ENCODE assay signal across 1 cellular context in the genomic region with DNA sequence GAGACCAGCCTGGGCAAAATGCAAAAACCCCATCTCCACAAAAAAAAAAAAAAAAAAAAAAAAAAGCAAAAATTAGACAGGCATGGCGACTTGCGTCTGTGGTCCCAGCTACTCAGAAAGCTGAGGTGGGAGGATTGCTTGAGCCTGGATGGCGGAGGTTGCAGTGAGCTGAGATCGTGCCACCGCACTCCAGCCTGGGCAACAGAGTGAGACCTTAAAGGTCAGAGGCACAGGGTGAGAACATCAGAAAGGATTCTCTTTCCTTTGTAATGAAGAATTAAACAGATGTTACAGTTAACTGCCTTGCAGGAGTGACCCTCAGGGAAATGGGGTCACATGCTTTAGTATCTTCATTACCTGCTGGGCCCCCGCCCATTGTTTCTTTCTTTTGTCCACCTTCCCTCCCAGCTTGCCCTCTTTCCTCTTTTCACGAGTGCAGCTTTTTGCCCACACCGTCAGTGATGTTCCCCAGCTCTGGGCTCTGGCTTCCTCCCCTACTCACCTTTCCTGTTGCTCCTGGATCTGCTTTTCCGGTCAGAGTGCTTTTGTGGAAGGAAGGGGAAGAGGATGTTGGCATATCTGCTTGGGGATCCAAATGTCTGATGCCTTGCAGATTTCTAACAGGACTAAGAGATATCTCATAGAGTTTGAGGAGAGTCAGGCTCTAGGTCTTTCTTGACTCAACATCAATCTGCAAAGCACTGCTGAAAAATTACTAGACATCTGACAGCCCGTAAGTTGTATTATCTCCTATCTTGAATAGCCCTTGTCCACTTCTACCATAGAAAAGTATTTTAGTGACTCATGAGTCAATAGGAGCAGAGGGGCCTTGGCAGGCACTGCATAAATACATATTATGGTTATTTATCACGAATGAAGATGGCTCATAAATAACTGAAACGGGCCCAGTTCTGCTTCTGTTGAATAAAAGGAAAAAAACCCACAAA.
TF ChIP-seq lines count a peak whose summit lies in the region.

No MANE protein-coding gene starts in this region.

TF ChIP-seq in GM23338, 12 proteins besides CTCF, POLR2A, EP300 and RAD21:
- TF ChIP-seq, protein P1, sequence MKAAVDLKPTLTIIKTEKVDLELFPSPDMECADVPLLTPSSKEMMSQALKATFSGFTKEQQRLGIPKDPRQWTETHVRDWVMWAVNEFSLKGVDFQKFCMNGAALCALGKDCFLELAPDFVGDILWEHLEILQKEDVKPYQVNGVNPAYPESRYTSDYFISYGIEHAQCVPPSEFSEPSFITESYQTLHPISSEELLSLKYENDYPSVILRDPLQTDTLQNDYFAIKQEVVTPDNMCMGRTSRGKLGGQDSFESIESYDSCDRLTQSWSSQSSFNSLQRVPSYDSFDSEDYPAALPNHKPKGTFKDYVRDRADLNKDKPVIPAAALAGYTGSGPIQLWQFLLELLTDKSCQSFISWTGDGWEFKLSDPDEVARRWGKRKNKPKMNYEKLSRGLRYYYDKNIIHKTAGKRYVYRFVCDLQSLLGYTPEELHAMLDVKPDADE (IDR thresholded peaks at IDR 0.05) = no peak
- TF ChIP-seq, protein P2, sequence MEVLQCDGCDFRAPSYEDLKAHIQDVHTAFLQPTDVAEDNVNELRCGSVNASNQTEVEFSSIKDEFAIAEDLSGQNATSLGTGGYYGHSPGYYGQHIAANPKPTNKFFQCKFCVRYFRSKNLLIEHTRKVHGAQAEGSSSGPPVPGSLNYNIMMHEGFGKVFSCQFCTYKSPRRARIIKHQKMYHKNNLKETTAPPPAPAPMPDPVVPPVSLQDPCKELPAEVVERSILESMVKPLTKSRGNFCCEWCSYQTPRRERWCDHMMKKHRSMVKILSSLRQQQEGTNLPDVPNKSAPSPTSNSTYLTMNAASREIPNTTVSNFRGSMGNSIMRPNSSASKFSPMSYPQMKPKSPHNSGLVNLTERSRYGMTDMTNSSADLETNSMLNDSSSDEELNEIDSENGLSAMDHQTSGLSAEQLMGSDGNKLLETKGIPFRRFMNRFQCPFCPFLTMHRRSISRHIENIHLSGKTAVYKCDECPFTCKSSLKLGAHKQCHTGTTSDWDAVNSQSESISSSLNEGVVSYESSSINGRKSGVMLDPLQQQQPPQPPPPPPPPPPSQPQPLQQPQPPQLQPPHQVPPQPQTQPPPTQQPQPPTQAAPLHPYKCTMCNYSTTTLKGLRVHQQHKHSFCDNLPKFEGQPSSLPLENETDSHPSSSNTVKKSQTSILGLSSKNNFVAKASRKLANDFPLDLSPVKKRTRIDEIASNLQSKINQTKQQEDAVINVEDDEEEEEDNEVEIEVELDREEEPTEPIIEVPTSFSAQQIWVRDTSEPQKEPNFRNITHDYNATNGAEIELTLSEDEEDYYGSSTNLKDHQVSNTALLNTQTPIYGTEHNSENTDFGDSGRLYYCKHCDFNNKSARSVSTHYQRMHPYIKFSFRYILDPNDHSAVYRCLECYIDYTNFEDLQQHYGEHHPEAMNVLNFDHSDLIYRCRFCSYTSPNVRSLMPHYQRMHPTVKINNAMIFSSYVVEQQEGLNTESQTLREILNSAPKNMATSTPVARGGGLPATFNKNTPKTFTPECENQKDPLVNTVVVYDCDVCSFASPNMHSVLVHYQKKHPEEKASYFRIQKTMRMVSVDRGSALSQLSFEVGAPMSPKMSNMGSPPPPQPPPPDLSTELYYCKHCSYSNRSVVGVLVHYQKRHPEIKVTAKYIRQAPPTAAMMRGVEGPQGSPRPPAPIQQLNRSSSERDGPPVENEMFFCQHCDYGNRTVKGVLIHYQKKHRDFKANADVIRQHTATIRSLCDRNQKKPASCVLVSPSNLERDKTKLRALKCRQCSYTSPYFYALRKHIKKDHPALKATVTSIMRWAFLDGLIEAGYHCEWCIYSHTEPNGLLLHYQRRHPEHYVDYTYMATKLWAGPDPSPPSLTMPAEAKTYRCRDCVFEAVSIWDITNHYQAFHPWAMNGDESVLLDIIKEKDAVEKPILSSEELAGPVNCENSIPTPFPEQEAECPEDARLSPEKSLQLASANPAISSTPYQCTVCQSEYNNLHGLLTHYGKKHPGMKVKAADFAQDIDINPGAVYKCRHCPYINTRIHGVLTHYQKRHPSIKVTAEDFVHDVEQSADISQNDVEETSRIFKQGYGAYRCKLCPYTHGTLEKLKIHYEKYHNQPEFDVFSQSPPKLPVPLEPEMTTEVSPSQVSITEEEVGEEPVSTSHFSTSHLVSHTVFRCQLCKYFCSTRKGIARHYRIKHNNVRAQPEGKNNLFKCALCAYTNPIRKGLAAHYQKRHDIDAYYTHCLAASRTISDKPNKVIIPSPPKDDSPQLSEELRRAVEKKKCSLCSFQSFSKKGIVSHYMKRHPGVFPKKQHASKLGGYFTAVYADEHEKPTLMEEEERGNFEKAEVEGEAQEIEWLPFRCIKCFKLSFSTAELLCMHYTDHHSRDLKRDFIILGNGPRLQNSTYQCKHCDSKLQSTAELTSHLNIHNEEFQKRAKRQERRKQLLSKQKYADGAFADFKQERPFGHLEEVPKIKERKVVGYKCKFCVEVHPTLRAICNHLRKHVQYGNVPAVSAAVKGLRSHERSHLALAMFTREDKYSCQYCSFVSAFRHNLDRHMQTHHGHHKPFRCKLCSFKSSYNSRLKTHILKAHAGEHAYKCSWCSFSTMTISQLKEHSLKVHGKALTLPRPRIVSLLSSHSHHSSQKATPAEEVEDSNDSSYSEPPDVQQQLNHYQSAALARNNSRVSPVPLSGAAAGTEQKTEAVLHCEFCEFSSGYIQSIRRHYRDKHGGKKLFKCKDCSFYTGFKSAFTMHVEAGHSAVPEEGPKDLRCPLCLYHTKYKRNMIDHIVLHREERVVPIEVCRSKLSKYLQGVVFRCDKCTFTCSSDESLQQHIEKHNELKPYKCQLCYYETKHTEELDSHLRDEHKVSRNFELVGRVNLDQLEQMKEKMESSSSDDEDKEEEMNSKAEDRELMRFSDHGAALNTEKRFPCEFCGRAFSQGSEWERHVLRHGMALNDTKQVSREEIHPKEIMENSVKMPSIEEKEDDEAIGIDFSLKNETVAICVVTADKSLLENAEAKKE (CRISPR knock-in tag; IDR thresholded peaks at IDR 0.05) = 0 out of 2 replicates have a peak, but pooled peaks have one; percentile 2
